Comparison of ENCODE assay signal across 8 cellular contexts in the genomic region with DNA sequence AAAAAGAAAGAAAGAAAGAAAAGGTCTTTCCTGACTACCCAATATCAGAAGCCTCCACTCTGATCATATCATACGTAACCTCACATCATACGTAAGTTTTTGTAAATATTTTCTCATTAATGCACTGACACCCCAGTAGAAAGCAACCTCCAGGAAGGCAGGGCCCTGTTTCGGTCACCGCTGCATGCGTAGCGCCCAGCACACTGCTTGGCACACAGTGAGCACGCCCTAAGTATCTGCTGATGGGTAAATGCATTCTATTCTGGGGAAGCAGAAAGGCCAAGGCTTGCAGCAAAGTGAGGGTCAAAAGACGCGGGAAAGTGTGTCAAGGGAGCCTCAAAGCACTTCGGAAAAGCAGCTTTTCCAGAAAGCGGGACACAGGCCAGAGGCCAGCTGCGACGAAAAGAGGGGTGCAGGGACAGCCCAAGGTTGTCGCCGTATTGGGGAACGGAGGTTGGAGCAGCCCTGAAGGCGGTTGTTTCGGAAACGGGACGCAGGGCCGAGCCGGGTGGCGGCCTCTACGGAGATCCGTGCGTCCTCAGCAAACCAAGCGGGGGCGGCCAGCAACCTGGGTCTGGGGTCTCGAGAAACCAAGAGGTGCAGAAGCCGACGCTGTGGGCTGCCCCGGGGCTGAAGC. TPM values are rescaled to one million over a fixed set of nuclear protein-coding genes. Genes with fewer than 3 reads are reported as not detected.
DNase-seq lines count a peak whose midpoint lies in the region; ATAC-seq and TF ChIP-seq lines count a peak whose summit lies in the region.

No MANE protein-coding gene starts in this region.

- no peaks in the 10 kb centered on the region for H3K9me3 ChIP-seq in IMR-90 (ENCODE audit: control insufficient read depth, insufficient read depth, low read length)
- H3K9me3 ChIP-seq in mammary epithelial cell (replicated peaks; ENCODE audit: insufficient read depth, low read length): no peaks in the 10 kb centered on the region
- H3K9me3 ChIP-seq in mucosa of descending colon: no peaks in the 10 kb centered on the region

- peak overlapping the region; percentile 24 for H3K14ac ChIP-seq in IMR-90 (replicated peaks; ENCODE audit: low read depth, low read length)

- peak overlapping the region; percentile 78 for H4K5ac ChIP-seq in IMR-90 (ENCODE audit: low read depth, low read length)

- POLR2A ChIA-PET in IMR-90 (lab: Charles Lee; ENCODE audit: unreplicated experiment): no interaction called here

- peak overlapping the region; percentile 91 for H2AK5ac ChIP-seq in IMR-90 (ENCODE audit: low read depth, low read length)

- no peak overlapping the region for H2BK15ac ChIP-seq in IMR-90 (ENCODE audit: low read depth, low read length)

- H3K4me1 ChIP-seq in IMR-90 (ENCODE audit: control insufficient read depth, insufficient read depth, low read length) (peaks cover 5% of the 10 kb centered on the region), mammary epithelial cell (ENCODE audit: insufficient read depth, low read length) (peaks cover 8% of the 10 kb centered on the region), mucosa of descending colon (ENCODE audit: low read depth) (peaks cover 16% of the 10 kb centered on the region)

- peak; percentile 11 for ATAC-seq in GM18508 (IDR thresholded peaks at IDR 0.05; ENCODE audit: insufficient read depth, unreplicated experiment)
- peak; percentile 9 for ATAC-seq in IMR-90 (ENCODE audit: low read depth)
- peak; percentile 8 for ATAC-seq in mucosa of descending colon
- ATAC-seq in HG03521 (IDR thresholded peaks at IDR 0.05; ENCODE audit: unreplicated experiment): no peak

- H3K4ac ChIP-seq in IMR-90 (ENCODE audit: low read depth, low read length): peak overlapping the region; percentile 70

- peak overlapping the region; percentile 93 for H2AK9ac ChIP-seq in IMR-90 (replicated peaks; ENCODE audit: low read depth, low read length, poor library complexity)

- H3K27me3 ChIP-seq in IMR-90 (ENCODE audit: control insufficient read depth, insufficient read depth, low read length) (no peaks in the 10 kb centered on the region), mammary epithelial cell (ENCODE audit: insufficient read depth, low read length) (no peaks in the 10 kb centered on the region)

- no peak overlapping the region for H2BK120ac ChIP-seq in IMR-90 (ENCODE audit: low read depth, low read length)

- peak overlapping the region; percentile 57 for H4K91ac ChIP-seq in IMR-90 (ENCODE audit: insufficient read depth, low read depth, low read length)

- H3K79me2 ChIP-seq in mammary epithelial cell (ENCODE audit: insufficient read depth, low read length): peaks cover 87% of the 10 kb centered on the region

- TF ChIP-seq POLR2A in IMR-90 (IDR thresholded peaks at IDR 0.05; ENCODE audit: low read depth, low read length): no peak

- no peak for TF ChIP-seq RAD21 in IMR-90 (IDR thresholded peaks at IDR 0.05; ENCODE audit: low read length)

- peaks cover 27 to 77% of the 10 kb centered on the region in 2 experiments for H3K79me1 ChIP-seq in IMR-90 (ENCODE audit: low read depth in 1 of 2, low read length in 2 of 2)

- H3K56ac ChIP-seq in IMR-90 (ENCODE audit: extremely low read depth, insufficient read depth, low read length): no peak overlapping the region

- peak overlapping the region; percentile 98 for H2BK5ac ChIP-seq in IMR-90 (ENCODE audit: low read depth, low read length, poor library complexity, severe bottlenecking)

- 3% methylated on average over 29 of the region's 32 CpGs; no CpG with 5 or more reads in 1 of the 2 experiments for WGBS in IMR-90 (ENCODE audit: extremely low coverage in 2 of 2, insufficient read length in 1 of 2), 2 experiments
- 2% methylated on average over 32 of the region's 32 CpGs for WGBS in mammary epithelial cell (ENCODE audit: low coverage, missing lambda C conversion rate)

- TF ChIP-seq CTCF in IMR-90 (conservative IDR thresholded peaks at IDR 0.05; ENCODE audit: low read depth, low read length) (no peak), mammary epithelial cell (conservative IDR thresholded peaks at IDR 0.05 in 1 of 2, IDR thresholded peaks at IDR 0.05 in 1 of 2; ENCODE audit: extremely low read depth in 1 of 2, insufficient read depth in 1 of 2, low read depth in 1 of 2, low read length in 2 of 2) (no peak), mucosa of descending colon (IDR thresholded peaks at IDR 0.05) (no peak), GM13977 (IDR thresholded peaks at IDR 0.05; ENCODE audit: extremely low read depth, insufficient read depth, missing control alignments) (no peak)

- no peak overlapping the region for H2BK20ac ChIP-seq in IMR-90 (ENCODE audit: low read depth, low read length)

- DNase-seq in IMR-90 (no peak), mammary epithelial cell (no peak), mucosa of descending colon (peak in 1 of 3 donors; percentile 31), AG08396 (ENCODE audit: low spot score) (no peak), GM13977 (ENCODE audit: low spot score) (no peak)
- no peak for DNase-seq in effector CD4-positive, alpha-beta T cell

- peak overlapping the region; percentile 85 to 100 for H4K8ac ChIP-seq in IMR-90 (ENCODE audit: low read depth in 2 of 2, low read length in 2 of 2)

- H2AFZ ChIP-seq in IMR-90 (replicated peaks; ENCODE audit: low read length, poor library complexity) (peak overlapping the region; percentile 94), mammary epithelial cell (ENCODE audit: low read depth, low read length) (peak overlapping the region; percentile 99)

- intact Hi-C loops in IMR-90 (cut with micrococcal nuclease): loop anchor here (2.0 to 10.0 kb wide), 2 partner anchors 127 to 175 kb away; a partner anchor contains a TSS
- intact Hi-C loops in mammary epithelial cell (cut with micrococcal nuclease): loop anchor here (2.0 to 10.0 kb wide), 3 partner anchors 23 to 255 kb away; a partner anchor contains a TSS
- intact Hi-C loops in mucosa of descending colon (cut with DNase I, micrococcal nuclease): no loop called here

- peaks cover 5% of the 10 kb centered on the region; the same call in 1 of the 2 replicates for H3K9me1 ChIP-seq in IMR-90 (ENCODE audit: insufficient read depth, low read length)

- H4K20me1 ChIP-seq in IMR-90 (ENCODE audit: insufficient read depth, low read length) (peaks cover 11% of the 10 kb centered on the region; the same call in 1 of the 2 replicates), mammary epithelial cell (ENCODE audit: insufficient read depth, low read length) (no peaks in the 10 kb centered on the region)

- peak overlapping the region; percentile 99 for H3K4me2 ChIP-seq in IMR-90 (ENCODE audit: low read depth, low read length)
- peak overlapping the region; percentile 73 for H3K4me2 ChIP-seq in mammary epithelial cell (ENCODE audit: insufficient read depth, low read depth, low read length)

- CTCF ChIA-PET in IMR-90 (lab: Yijun Ruan, JAX): no interaction called here
- CTCF ChIA-PET in mammary epithelial cell (lab: Charles Lee; ENCODE audit: low non-redundant PET): interaction anchor here (0.6 kb wide), 1 partner anchor 855 kb away, joined by 4 read pairs; no protein-coding TSS in a partner anchor

- H3K4me3 ChIP-seq in IMR-90 (ENCODE audit: insufficient read depth, low read depth, low read length) (peak overlapping the region; percentile 78), mammary epithelial cell (replicated peaks in 1 of 3; ENCODE audit: insufficient read depth in 1 of 3, low read depth in 2 of 3, low read length in 3 of 3) (peak overlapping the region; percentile 98 to 100 (median 99)), mucosa of descending colon (peak overlapping the region; percentile 99)

- H3K36me3 ChIP-seq in IMR-90 (ENCODE audit: control insufficient read depth, insufficient read depth, low read length) (peaks cover 27% of the 10 kb centered on the region), mammary epithelial cell (ENCODE audit: insufficient read depth, low read length) (peaks cover 15% of the 10 kb centered on the region), mucosa of descending colon (ENCODE audit: low read depth) (peaks cover 6% of the 10 kb centered on the region)

- peak overlapping the region; percentile 13 for H3K23ac ChIP-seq in IMR-90 (ENCODE audit: low read depth, low read length)

- H3K18ac ChIP-seq in IMR-90 (ENCODE audit: low read depth, low read length): no peak overlapping the region

- peak overlapping the region; percentile 80 for H3K9ac ChIP-seq in IMR-90 (ENCODE audit: low read depth, low read length)
- peak overlapping the region; percentile 91 for H3K9ac ChIP-seq in mammary epithelial cell (ENCODE audit: insufficient read depth, low read length)

- in situ Hi-C loops in IMR-90 (cut with MboI; ENCODE audit: low sequenced_read_pairs) (no loop called here), mammary epithelial cell (cut with MboI; ENCODE audit: low sequenced_read_pairs in 2 of 2) (no loop called here), GM13977 (cut with MboI; ENCODE audit: low pct_unique_long_range_greater_than_20kb, low sequenced_read_pairs, unreplicated experiment) (no loop called here)

- BruUV-seq in IMR-90 (replicated peaks; lab: Mats Ljungman, UMichigan) (TSS peak; percentile 64), mammary epithelial cell (replicated peaks; lab: Mats Ljungman, UMichigan) (TSS peak; percentile 51)

- H3K27ac ChIP-seq in IMR-90 (ENCODE audit: insufficient read depth, low read length) (peak overlapping the region; percentile 96), mammary epithelial cell (ENCODE audit: insufficient read depth, low read depth, low read length) (peak overlapping the region; percentile 91)

- dilution Hi-C loops in IMR-90 (cut with HindIII; ENCODE audit: low sequenced_read_pairs, unreplicated experiment) (no loop called here), mammary epithelial cell (cut with HindIII; ENCODE audit: low sequenced_read_pairs) (no loop called here)

RNA-seq across cellular contexts. Expression of a gene that starts 0.5 kb away (rescaled TPM):
- total RNA-seq in IMR-90 (2012; rRNA removed): 35.8 and 38.3 TPM in 2 replicates
- 33.2 and 38.6 TPM in 2 replicates for polyA plus RNA-seq in IMR-90 (2012; rRNA removed)
- polyA plus RNA-seq in IMR-90 (2012; cell fraction: cytosol; rRNA removed): 38.4 and 43.2 TPM in 2 replicates
- 120 and 147 TPM in 2 replicates for polyA plus RNA-seq in IMR-90 (2012; cell fraction: nucleus; rRNA removed; ENCODE audit: low replicate concordance)
- 10 to 100 TPM; 23.3 to 48.1 TPM for total RNA-seq in mammary epithelial cell
- 29.2 TPM for polyA plus RNA-seq in mammary epithelial cell
- 22.2 TPM for polyA minus RNA-seq in mammary epithelial cell
- 10 to 100 TPM; 41.0 to 46.7 (median 45.9) TPM for total RNA-seq in mucosa of descending colon

RNA-seq across cellular contexts. Expression of a gene that starts 0.8 kb away (rescaled TPM):
- total RNA-seq in IMR-90 (2012; rRNA removed): 21.7 and 24.6 TPM in 2 replicates
- 31.1 and 35.5 TPM in 2 replicates for polyA plus RNA-seq in IMR-90 (2012; rRNA removed)
- polyA plus RNA-seq in IMR-90 (2012; cell fraction: cytosol; rRNA removed): 16.9 and 22.3 TPM in 2 replicates
- 69.1 and 140 TPM in 2 replicates for polyA plus RNA-seq in IMR-90 (2012; cell fraction: nucleus; rRNA removed; ENCODE audit: low replicate concordance)
- 10 to 100 TPM; 39.7 to 44.5 TPM for total RNA-seq in mammary epithelial cell
- 11.1 TPM for polyA plus RNA-seq in mammary epithelial cell
- polyA minus RNA-seq in mammary epithelial cell: 19.0 TPM
- total RNA-seq in mucosa of descending colon: 10 to 100 TPM; 49.8 to 71.1 (median 70.6) TPM

RNA-seq across cellular contexts. Expression of a gene that starts 46.7 kb away (rescaled TPM):
- total RNA-seq in IMR-90 (2012; rRNA removed) (under 0.01 and 0.18 TPM in 2 replicates), mammary epithelial cell (not detected), mucosa of descending colon (1 to 10 TPM; 4.5 to 9.6 (median 6.4) TPM)
- polyA plus RNA-seq in IMR-90 (2012; rRNA removed) (0.97 and 1.1 TPM in 2 replicates), mammary epithelial cell (not detected)
- polyA plus RNA-seq in IMR-90 (2012; cell fraction: cytosol; rRNA removed): 0.22 and 1.6 TPM in 2 replicates
- polyA plus RNA-seq in IMR-90 (2012; cell fraction: nucleus; rRNA removed; ENCODE audit: low replicate concordance): 3.5 and 7.2 TPM in 2 replicates
- not detected for polyA minus RNA-seq in mammary epithelial cell

Comparison
In these comparisons a context has a peak if more than half of its experiments do, and no peak if none do; other contexts are left out.
1. intact Hi-C loops: an anchor here in IMR-90 (2.0 to 10.0 kb wide) and mammary epithelial cell (2.0 to 10.0 kb wide); none called in mucosa of descending colon.